1 cellular context compared by ENCODE assay signal in the genomic region with DNA sequence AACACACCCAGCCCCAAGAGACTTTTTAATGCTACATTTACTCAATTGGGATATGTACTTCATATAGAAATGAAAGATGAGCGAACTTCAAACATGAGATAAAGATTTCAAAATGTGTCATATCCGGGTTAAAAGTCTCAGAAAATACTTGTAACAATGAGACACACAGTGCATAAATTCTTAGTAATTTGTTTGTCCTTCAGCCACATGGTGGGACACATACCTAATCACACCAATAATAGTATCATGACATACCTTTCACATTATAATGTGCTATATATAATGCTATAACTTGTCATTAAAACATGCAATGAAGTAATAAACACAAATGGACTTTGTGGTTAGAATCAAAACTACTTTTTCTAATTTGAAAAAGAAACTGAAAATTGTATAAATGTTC.
TF ChIP-seq lines count a peak whose summit lies in the region.

No MANE protein-coding gene starts in this region.

TF ChIP-seq in HepG2, 621 proteins besides CTCF, POLR2A, EP300 and RAD21 (continued from another document):
- TF ChIP-seq, protein P1, sequence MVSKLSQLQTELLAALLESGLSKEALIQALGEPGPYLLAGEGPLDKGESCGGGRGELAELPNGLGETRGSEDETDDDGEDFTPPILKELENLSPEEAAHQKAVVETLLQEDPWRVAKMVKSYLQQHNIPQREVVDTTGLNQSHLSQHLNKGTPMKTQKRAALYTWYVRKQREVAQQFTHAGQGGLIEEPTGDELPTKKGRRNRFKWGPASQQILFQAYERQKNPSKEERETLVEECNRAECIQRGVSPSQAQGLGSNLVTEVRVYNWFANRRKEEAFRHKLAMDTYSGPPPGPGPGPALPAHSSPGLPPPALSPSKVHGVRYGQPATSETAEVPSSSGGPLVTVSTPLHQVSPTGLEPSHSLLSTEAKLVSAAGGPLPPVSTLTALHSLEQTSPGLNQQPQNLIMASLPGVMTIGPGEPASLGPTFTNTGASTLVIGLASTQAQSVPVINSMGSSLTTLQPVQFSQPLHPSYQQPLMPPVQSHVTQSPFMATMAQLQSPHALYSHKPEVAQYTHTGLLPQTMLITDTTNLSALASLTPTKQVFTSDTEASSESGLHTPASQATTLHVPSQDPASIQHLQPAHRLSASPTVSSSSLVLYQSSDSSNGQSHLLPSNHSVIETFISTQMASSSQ (IDR thresholded peaks at IDR 0.05; ENCODE audit: low read depth), result no peak
- TF ChIP-seq, protein P1 (CRISPR knock-in tag; IDR thresholded peaks at IDR 0.05; ENCODE audit: borderline replicate concordance), result no peak
